6 cellular contexts compared by ENCODE assay signal in genomic region chr12:57129311-57130288, GRCh38. TPM values are rescaled to one million over a fixed set of nuclear protein-coding genes. Genes with fewer than 3 reads are reported as not detected.
DNase-seq lines count a peak whose midpoint lies in the region; ATAC-seq and TF ChIP-seq lines count a peak whose summit lies in the region.

No MANE protein-coding gene starts in this region.

- TF ChIP-seq CTCF in vagina (IDR thresholded peaks at IDR 0.05) = no peak

- peak in 1 of 2 donors; percentile 2 for TF ChIP-seq POLR2A in vagina (IDR thresholded peaks at IDR 0.05)

- H3K4me3 ChIP-seq in iPS-18c (ENCODE audit: insufficient read depth, low read depth, low read length) = peak overlapping the region; percentile 80
- H3K4me3 ChIP-seq in vagina = peak overlapping the region; percentile 79 to 90

- H3K36me3 ChIP-seq in vagina = no peaks in the 10 kb centered on the region

- H3K4me1 ChIP-seq in vagina = peaks cover 71% of the 10 kb centered on the region

- H3K9me3 ChIP-seq in iPS-18c (ENCODE audit: control insufficient read depth, insufficient read depth, low read length) = no peaks in the 10 kb centered on the region
- no peaks in the 10 kb centered on the region for H3K9me3 ChIP-seq in vagina

- H3K27ac ChIP-seq in vagina = peak overlapping the region; percentile 99

- ATAC-seq in Right ventricle myocardium superior (ENCODE audit: poor library complexity) (no peak), left ventricle myocardium superior (no peak)

- DNase-seq in Right ventricle myocardium superior (peak; percentile 48), left ventricle myocardium superior (no peak), vagina (ENCODE audit: extremely low spot score in 2 of 2) (no peak), NCI-H2227 (lab: John Stamatoyannopoulos, UW; ENCODE audit: unreplicated experiment) (no peak), KG1 (lab: John Stamatoyannopoulos, UW) (no peak)

- intact Hi-C loops in Right ventricle myocardium superior (cut with DNase I) = no loop called here
- intact Hi-C loops in left ventricle myocardium superior (cut with micrococcal nuclease) = loop anchor here (2.0 kb wide), 1 partner anchor 53 kb away; no protein-coding TSS in a partner anchor
- intact Hi-C loops in vagina (cut with DNase I) = loop anchor here (2.0 kb wide), 1 partner anchor 45 kb away; no protein-coding TSS in a partner anchor

- H3K27me3 ChIP-seq in vagina = no peaks in the 10 kb centered on the region

RNA-seq across cellular contexts. Expression of gene LRP1, which starts 1.3 kb away (rescaled TPM):
- 121 TPM for total RNA-seq in Right ventricle myocardium superior
- 108 TPM for total RNA-seq in left ventricle myocardium superior
- 477 TPM for total RNA-seq in vagina

RNA-seq across cellular contexts. Expression of gene LRP1-AS, which starts 17.8 kb away (rescaled TPM):
- total RNA-seq in Right ventricle myocardium superior = not detected
- not detected for total RNA-seq in left ventricle myocardium superior
- not detected for total RNA-seq in vagina

RNA-seq across cellular contexts. Expression of gene STAT6, which starts 18.4 kb away (rescaled TPM):
- total RNA-seq in Right ventricle myocardium superior = 49.5 TPM
- total RNA-seq in left ventricle myocardium superior = 46.1 TPM
- 146 TPM for total RNA-seq in vagina

RNA-seq across cellular contexts. Expression of gene NAB2, which starts 40.7 kb away (rescaled TPM):
- total RNA-seq in Right ventricle myocardium superior (10.3 TPM), left ventricle myocardium superior (10.9 TPM), vagina (34.4 TPM)

RNA-seq across cellular contexts. Expression of gene NEMP1, which starts 51.0 kb away (rescaled TPM):
- total RNA-seq in Right ventricle myocardium superior (3.0 TPM), left ventricle myocardium superior (3.7 TPM), vagina (7.1 TPM)
